ENCODE assay signal across 8 cellular contexts in the genomic region with DNA sequence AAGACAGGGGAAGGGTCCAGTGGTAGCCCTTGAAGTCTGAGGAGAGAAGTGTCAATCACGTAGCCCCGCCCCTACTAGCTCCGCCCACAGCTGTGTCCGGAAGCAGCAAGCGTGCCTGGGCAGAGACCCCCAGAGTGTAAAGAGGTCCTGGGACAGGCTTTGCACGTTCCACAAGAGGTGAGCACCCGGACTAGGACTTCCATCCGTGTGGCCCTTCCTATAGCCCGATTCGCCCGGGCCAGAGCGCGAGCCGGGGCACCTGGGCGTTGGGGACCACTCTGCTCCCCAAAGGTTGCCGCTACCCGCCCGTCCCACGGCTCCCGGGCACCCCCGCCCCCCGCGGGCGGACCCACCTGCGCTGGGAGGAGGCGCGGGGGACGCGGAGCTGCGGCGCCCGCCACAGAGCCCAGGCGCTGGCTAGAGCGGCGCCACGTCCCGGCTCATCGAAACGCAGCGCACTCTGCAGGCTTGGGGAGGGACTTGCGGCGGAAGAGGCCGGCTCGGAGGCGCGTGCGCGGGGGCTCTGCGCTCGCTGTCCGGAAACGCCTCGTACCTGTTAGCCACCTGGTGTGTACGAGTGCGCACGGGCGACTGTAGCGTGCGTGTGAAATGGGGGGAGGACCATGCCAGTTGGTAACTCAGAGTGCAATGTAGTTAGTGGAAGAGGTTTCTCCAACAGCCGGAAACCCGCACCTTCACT. TPM values are rescaled to one million over a fixed set of nuclear protein-coding genes. Genes with fewer than 3 reads are reported as not detected.
A peak's percentile ranks its signal among the peaks of the same experiment; 100 is the strongest.
DNase-seq lines count a peak whose midpoint lies in the region; ATAC-seq, FAIRE-seq and TF ChIP-seq lines count a peak whose summit lies in the region.

A gene with protein sequence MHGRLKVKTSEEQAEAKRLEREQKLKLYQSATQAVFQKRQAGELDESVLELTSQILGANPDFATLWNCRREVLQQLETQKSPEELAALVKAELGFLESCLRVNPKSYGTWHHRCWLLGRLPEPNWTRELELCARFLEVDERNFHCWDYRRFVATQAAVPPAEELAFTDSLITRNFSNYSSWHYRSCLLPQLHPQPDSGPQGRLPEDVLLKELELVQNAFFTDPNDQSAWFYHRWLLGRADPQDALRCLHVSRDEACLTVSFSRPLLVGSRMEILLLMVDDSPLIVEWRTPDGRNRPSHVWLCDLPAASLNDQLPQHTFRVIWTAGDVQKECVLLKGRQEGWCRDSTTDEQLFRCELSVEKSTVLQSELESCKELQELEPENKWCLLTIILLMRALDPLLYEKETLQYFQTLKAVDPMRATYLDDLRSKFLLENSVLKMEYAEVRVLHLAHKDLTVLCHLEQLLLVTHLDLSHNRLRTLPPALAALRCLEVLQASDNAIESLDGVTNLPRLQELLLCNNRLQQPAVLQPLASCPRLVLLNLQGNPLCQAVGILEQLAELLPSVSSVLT (minus strand): TSS at position 464 of the 700 bp plus-strand sequence. CDS start 482 bp downstream, outside the sequence.

- H3K4me3 Mint-ChIP-seq in central memory CD8-positive, alpha-beta T cell: peak within 1 kb of the TSS; percentile 94

- H3K27me3 Mint-ChIP-seq in central memory CD8-positive, alpha-beta T cell: no peaks in the 10 kb centered on the region

- peak within 1 kb of the TSS; percentile 92 to 93 for H3K9ac ChIP-seq in kidney (ENCODE audit: low read length in 2 of 2)

- peaks cover 28% of the 10 kb centered on the region for H3K4me1 Mint-ChIP-seq in central memory CD8-positive, alpha-beta T cell

- H3K36me3 ChIP-seq in kidney (ENCODE audit: control insufficient read depth in 1 of 2, insufficient read depth in 2 of 2, low read length in 2 of 2): peaks cover 7% of the 10 kb centered on the region in 2 donors

- no peaks in the 10 kb centered on the region for H3K9me3 Mint-ChIP-seq in central memory CD8-positive, alpha-beta T cell

- in situ Hi-C loops in GM18951 (cut with MboI; ENCODE audit: low sequenced_read_pairs, unreplicated experiment): no loop called here

- intact Hi-C loops in kidney (cut with DNase I): no loop called here

- H3K27ac ChIP-seq in kidney (ENCODE audit: low read depth in 2 of 2, low read length in 2 of 2): peak within 1 kb of the TSS; percentile 88 to 96

- TF ChIP-seq POLR2A in GM18951 (IDR thresholded peaks at IDR 0.05; ENCODE audit: extremely low read depth, insufficient read depth, insufficient read length): peak; percentile 87

- peaks cover 17% of the 10 kb centered on the region for H3K36me3 Mint-ChIP-seq in central memory CD8-positive, alpha-beta T cell (ENCODE audit: insufficient read depth)

- TF ChIP-seq CTCF in AG09309 (IDR thresholded peaks at IDR 0.05; ENCODE audit: control insufficient read depth, insufficient read depth, low read depth, low read length, missing control alignments): peak; percentile 66
- peak; percentile 79 for TF ChIP-seq CTCF in kidney (IDR thresholded peaks at IDR 0.05; ENCODE audit: borderline replicate concordance, extremely low read depth, insufficient read depth)

- DNase-seq in AG09309 (ENCODE audit: low read depth): peak; percentile 46
- peak; percentile 86 for DNase-seq in NCI-H226
- peak; percentile 84 for DNase-seq in activated CD4-positive, CD25-positive, alpha-beta regulatory T cell treated with anti-CD3 and anti-CD28 coated beads, Interleukin-2, amount 50 U/mL, for 16 hours (ENCODE audit: low read depth, low spot score)
- peak; percentile 85 to 95 for DNase-seq in central memory CD8-positive, alpha-beta T cell (ENCODE audit: low spot score in 2 of 2)
- DNase-seq in kidney: peak; percentile 96
- DNase-seq in stimulated activated CD4-positive, alpha-beta T cell treated with anti-CD3 and anti-CD28 coated beads, Interleukin-15, amount 100 ng/mL, for 24 hours: peak; percentile 90

- H3K27ac Mint-ChIP-seq in central memory CD8-positive, alpha-beta T cell (ENCODE audit: low read depth): peak within 1 kb of the TSS; percentile 87

- no peaks in the 10 kb centered on the region for H3K9me3 ChIP-seq in kidney (ENCODE audit: control insufficient read depth in 1 of 2, low read length in 2 of 2)

- H3K4me3 ChIP-seq in AG09309 (ENCODE audit: control insufficient read depth, low read depth, low read length) (peak within 1 kb of the TSS; percentile 79), kidney (ENCODE audit: low read length in 2 of 2) (peak within 1 kb of the TSS; percentile 79 to 95)

- FAIRE-seq in kidney (lab: Jason Lieb, UNC): no peak

- ATAC-seq in HG03196 (IDR thresholded peaks at IDR 0.05; ENCODE audit: unreplicated experiment): peak; percentile 78
- ATAC-seq in central memory CD8-positive, alpha-beta T cell (replicated peaks; ENCODE audit: extremely low read depth, poor library complexity, severe bottlenecking): peak; percentile 92

- peaks cover 0 to 10% of the 10 kb centered on the region in 2 donors for H3K4me1 ChIP-seq in kidney (ENCODE audit: control insufficient read depth in 1 of 2, insufficient read depth in 1 of 2, low read depth in 1 of 2, low read length in 2 of 2)

RNA-seq across cellular contexts. Expression of the gene that starts here (rescaled TPM):
- total RNA-seq in kidney: 33.9 TPM
- polyA plus RNA-seq in kidney (ENCODE audit: insufficient read depth, low read depth, low replicate concordance): 25.8 TPM

Comparison
In these comparisons a context has a peak if more than half of its experiments do, and no peak if none do; other contexts are left out.
1. Peak in every context shown above with its lines: DNase-seq, ATAC-seq, H3K4me3 ChIP-seq and H3K27ac ChIP-seq.
2. DNase-seq: peak in every context shown above with its lines; median percentile 96 in kidney; 90 in central memory CD8-positive, alpha-beta T cell; 90 in stimulated activated CD4-positive, alpha-beta T cell treated with anti-CD3 and anti-CD28 coated beads, Interleukin-15, amount 100 ng/mL, for 24 hours; 86 in NCI-H226; 84 in activated CD4-positive, CD25-positive, alpha-beta regulatory T cell treated with anti-CD3 and anti-CD28 coated beads, Interleukin-2, amount 50 U/mL, for 16 hours; 46 in AG09309.